32 cellular contexts compared by ENCODE assay signal in genomic region chr20:57543754-57544153, GRCh38. TPM values are rescaled to one million over a fixed set of nuclear protein-coding genes. Genes with fewer than 3 reads are reported as not detected.
"Had no signal": no experiment of that assay in that cellular context is flagged by ENCODE, and none has a peak within 500 bp of the region (broad histone marks: within the 10 kb centered on the region; RNA-seq: fewer than 3 reads in every experiment).

No MANE protein-coding gene starts in this region.

- DNase-seq: heart right ventricle; islet precursor cell; left cardiac atrium; mesendoderm; naive thymus-derived CD4-positive, alpha-beta T cell; ovary; retina; right cardiac atrium; sigmoid colon; small intestine; spleen; stimulated activated CD4-positive, alpha-beta T cell treated with anti-CD3 and anti-CD28 coated beads, Interleukin-4, amount 100 ng/mL, for 24 hours; stimulated activated naive CD4-positive, alpha-beta T cell; substantia nigra; uterus had no signal

- H3K79me2 ChIP-seq: hepatocyte had no signal

- H3K4me2 ChIP-seq: hepatocyte had no signal

- ATAC-seq: heart right ventricle; left cardiac atrium; left lobe of liver; naive thymus-derived CD4-positive, alpha-beta T cell; natural killer cell treated with Interleukin-12 subunit alpha and Interleukin-12 subunit beta and Interleukin-15 and Interleukin-18, amount 100 ng/mL, for 72 hours; right cardiac atrium; stimulated activated effector memory CD8-positive, alpha-beta T cell treated with anti-CD3 and anti-CD28 coated beads, Interleukin-12 subunit alpha, Interleukin-12 subunit beta, amount 100 ng/mL, for 72 hours had no signal

- H3K4me3 Mint-ChIP-seq: mesothelial cell of epicardium; naive thymus-derived CD4-positive, alpha-beta T cell; natural killer cell treated with Interleukin-12 subunit alpha and Interleukin-12 subunit beta and Interleukin-15 and Interleukin-18, amount 100 ng/mL, for 72 hours; stimulated activated effector memory CD8-positive, alpha-beta T cell treated with anti-CD3 and anti-CD28 coated beads, Interleukin-12 subunit alpha, Interleukin-12 subunit beta, amount 100 ng/mL, for 72 hours; stimulated activated naive CD8-positive, alpha-beta T cell treated with anti-CD3 and anti-CD28 coated beads, Interleukin-15, Interleukin-2, amounts not matched to agents 100 ng/mL and 50 ng/mL, for 24 hours; type B pancreatic cell had no signal

- H3K27ac ChIP-seq: heart right ventricle, hepatocyte, ovary, prostate gland, sigmoid colon, spleen, tibial nerve, uterus had no signal

- H3K4me1 Mint-ChIP-seq: stimulated activated effector memory CD8-positive, alpha-beta T cell treated with anti-CD3 and anti-CD28 coated beads, Interleukin-12 subunit alpha, Interleukin-12 subunit beta, amount 100 ng/mL, for 72 hours had no signal

- H3K36me3 ChIP-seq: heart right ventricle, ovary, prostate gland, sigmoid colon, spleen, tibial nerve, uterus had no signal

- H2AFZ ChIP-seq: hepatocyte had no signal

- H3K27me3 ChIP-seq: hepatocyte, ovary, sigmoid colon, uterus had no signal

- H3K4me1 ChIP-seq: prostate gland, sigmoid colon, uterus had no signal

- H3K36me3 Mint-ChIP-seq: mesothelial cell of epicardium; natural killer cell treated with Interleukin-12 subunit alpha and Interleukin-12 subunit beta and Interleukin-15 and Interleukin-18, amount 100 ng/mL, for 72 hours; stimulated activated effector memory CD8-positive, alpha-beta T cell treated with anti-CD3 and anti-CD28 coated beads, Interleukin-12 subunit alpha, Interleukin-12 subunit beta, amount 100 ng/mL, for 72 hours; type B pancreatic cell had no signal

- H3K4me3 ChIP-seq: heart right ventricle, hepatocyte, lung, ovary, prostate gland, sigmoid colon, spleen, tibial nerve, uterus had no signal

- H3K27ac Mint-ChIP-seq: mesothelial cell of epicardium; naive thymus-derived CD4-positive, alpha-beta T cell; natural killer cell treated with Interleukin-12 subunit alpha and Interleukin-12 subunit beta and Interleukin-15 and Interleukin-18, amount 100 ng/mL, for 72 hours; stimulated activated effector memory CD8-positive, alpha-beta T cell treated with anti-CD3 and anti-CD28 coated beads, Interleukin-12 subunit alpha, Interleukin-12 subunit beta, amount 100 ng/mL, for 72 hours; stimulated activated naive CD8-positive, alpha-beta T cell treated with anti-CD3 and anti-CD28 coated beads, Interleukin-15, Interleukin-2, amounts not matched to agents 100 ng/mL and 50 ng/mL, for 24 hours; type B pancreatic cell had no signal

- H3K9me3 ChIP-seq: prostate gland, uterus had no signal

- H3K9me3 Mint-ChIP-seq: natural killer cell treated with Interleukin-12 subunit alpha and Interleukin-12 subunit beta and Interleukin-15 and Interleukin-18, amount 100 ng/mL, for 72 hours; stimulated activated naive CD8-positive, alpha-beta T cell treated with anti-CD3 and anti-CD28 coated beads, Interleukin-15, Interleukin-2, amounts not matched to agents 100 ng/mL and 50 ng/mL, for 24 hours; type B pancreatic cell had no signal

RNA-seq across cellular contexts. Expression of gene PCK1, which starts 17.2 kb away (rescaled TPM):
- total RNA-seq: mesothelial cell of epicardium; mononuclear cell; myocyte; naive thymus-derived CD4-positive, alpha-beta T cell; natural killer cell treated with Interleukin-12 subunit alpha and Interleukin-12 subunit beta and Interleukin-15 and Interleukin-18, amount 100 ng/mL, for 72 hours had no signal
- polyA plus RNA-seq: naive thymus-derived CD4-positive, alpha-beta T cell had no signal

RNA-seq across cellular contexts. Expression of gene CTCFL, which starts 18.8 kb away (rescaled TPM):
- total RNA-seq: heart right ventricle; hepatocyte; left cardiac atrium; lower leg skin; lung; mononuclear cell; myocyte; naive thymus-derived CD4-positive, alpha-beta T cell; natural killer cell treated with Interleukin-12 subunit alpha and Interleukin-12 subunit beta and Interleukin-15 and Interleukin-18, amount 100 ng/mL, for 72 hours; omental fat pad; right cardiac atrium; temporal lobe; tibial nerve; ureter had no signal
- polyA plus RNA-seq: heart right ventricle; hepatocyte; naive thymus-derived CD4-positive, alpha-beta T cell; neural cell; right cardiac atrium; sigmoid colon had no signal
